Comparison of ENCODE assay signal across 9 cellular contexts in the genomic region with DNA sequence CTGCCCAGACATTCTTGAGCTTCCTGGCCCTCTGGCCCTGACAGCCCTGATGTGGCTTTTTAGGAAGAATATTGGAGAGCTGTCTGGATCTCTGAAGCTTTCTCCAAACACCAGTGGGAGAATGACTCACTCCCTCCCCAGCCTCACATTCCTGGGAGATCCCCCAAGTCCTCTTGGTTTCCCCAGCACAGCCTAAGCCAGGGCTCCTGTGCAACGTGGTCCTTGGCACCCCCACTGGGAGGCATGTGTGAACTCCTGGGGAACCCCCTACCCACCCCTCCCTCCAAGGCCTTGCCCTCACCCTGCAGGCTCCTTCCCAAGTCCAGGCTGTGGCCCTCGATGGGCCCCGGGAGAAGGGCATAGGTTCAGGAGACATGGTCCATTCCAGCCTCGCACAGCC. TPM values are rescaled to one million over a fixed set of nuclear protein-coding genes. Genes with fewer than 3 reads are reported as not detected.
A peak's percentile ranks its signal among the peaks of the same experiment; 100 is the strongest.
DNase-seq lines count a peak whose midpoint lies in the region; ATAC-seq and TF ChIP-seq lines count a peak whose summit lies in the region.
"Had no signal": no experiment of that assay in that cellular context is flagged by ENCODE, and none has a peak within 500 bp of the region (broad histone marks: within the 10 kb centered on the region; RNA-seq: fewer than 3 reads in every experiment).

No MANE protein-coding gene starts in this region.

- TF ChIP-seq POLR2A in breast epithelium (IDR thresholded peaks at IDR 0.05), result no peak

- H3K27ac ChIP-seq in breast epithelium (peak overlapping the region; percentile 49 to 84), layer of hippocampus (ENCODE audit: low read depth, low read length) (peak overlapping the region; percentile 93), thoracic aorta (peak overlapping the region; percentile 72 to 74)
- H3K27ac ChIP-seq: SK-N-MC had no signal

- H3K9me3 ChIP-seq in breast epithelium, result no peaks in the 10 kb centered on the region
- H3K9me3 ChIP-seq in thoracic aorta, result no peaks in the 10 kb centered on the region

- H3K4me1 ChIP-seq in breast epithelium, result peaks cover 4 to 8% of the 10 kb centered on the region in 2 donors
- H3K4me1 ChIP-seq in thoracic aorta (ENCODE audit: control insufficient read depth in 1 of 2, low read depth in 2 of 2), result peaks cover 24 to 34% of the 10 kb centered on the region in 2 donors

- H3K4me3 ChIP-seq in breast epithelium, result no peak overlapping the region
- H3K4me3 ChIP-seq in thoracic aorta, result no peak overlapping the region
- H3K4me3 ChIP-seq: SK-N-MC had no signal

- no peak for DNase-seq in activated CD4-positive, alpha-beta T cell treated with anti-CD3 and anti-CD28 coated beads, Interleukin-2, amount 10 ng/mL, durations not matched to agents 24 days and 14 days
- no peak for DNase-seq in activated CD4-positive, alpha-beta T cell treated with anti-CD3 and anti-CD28 coated beads, Interleukin-2, amount 50 U/mL, for 48 hours
- DNase-seq in breast epithelium (ENCODE audit: low spot score in 2 of 2) (no peak), thoracic aorta (ENCODE audit: low spot score) (no peak), NCI-H146 treated with DMSO at 0.1 percent for 48 hours (lab: John Stamatoyannopoulos, UW; ENCODE audit: unreplicated experiment) (no peak), DMS153 (lab: John Stamatoyannopoulos, UW) (no peak)

- H3K27me3 ChIP-seq in breast epithelium (no peaks in the 10 kb centered on the region), layer of hippocampus (ENCODE audit: control insufficient read depth, insufficient read depth, low read length) (no peaks in the 10 kb centered on the region), thoracic aorta (replicated peaks; ENCODE audit: insufficient read depth) (no peaks in the 10 kb centered on the region)

- peaks cover 16% of the 10 kb centered on the region for H3K9me3 Mint-ChIP-seq in activated CD4-positive, alpha-beta T cell treated with anti-CD3 and anti-CD28 coated beads, Interleukin-2, amount 10 ng/mL, durations not matched to agents 24 days and 14 days

- H3K36me3 Mint-ChIP-seq in activated CD4-positive, alpha-beta T cell treated with anti-CD3 and anti-CD28 coated beads, Interleukin-2, amount 10 ng/mL, durations not matched to agents 24 days and 14 days (ENCODE audit: low read depth), result peaks cover 46% of the 10 kb centered on the region

- no peak overlapping the region for H3K4me3 Mint-ChIP-seq in activated CD4-positive, alpha-beta T cell treated with anti-CD3 and anti-CD28 coated beads, Interleukin-2, amount 10 ng/mL, durations not matched to agents 24 days and 14 days

- no peaks in the 10 kb centered on the region for H3K27me3 Mint-ChIP-seq in activated CD4-positive, alpha-beta T cell treated with anti-CD3 and anti-CD28 coated beads, Interleukin-2, amount 10 ng/mL, durations not matched to agents 24 days and 14 days

- peaks cover 74% of the 10 kb centered on the region for H3K4me1 Mint-ChIP-seq in activated CD4-positive, alpha-beta T cell treated with anti-CD3 and anti-CD28 coated beads, Interleukin-2, amount 10 ng/mL, durations not matched to agents 24 days and 14 days

- intact Hi-C loops in activated CD4-positive, alpha-beta T cell treated with anti-CD3 and anti-CD28 coated beads, Interleukin-2, amount 10 ng/mL, durations not matched to agents 24 days and 14 days (cut with micrococcal nuclease), result no loop called here
- intact Hi-C loops in breast epithelium (cut with DNase I; ENCODE audit: low total_unique reads), result no loop called here

- peak overlapping the region; percentile 32 for H3K27ac Mint-ChIP-seq in activated CD4-positive, alpha-beta T cell treated with anti-CD3 and anti-CD28 coated beads, Interleukin-2, amount 10 ng/mL, durations not matched to agents 24 days and 14 days

- no peak for ATAC-seq in thoracic aorta (ENCODE audit: insufficient number of reproducible peaks, low FRiP score, low read depth)
- ATAC-seq in GM18511 (IDR thresholded peaks at IDR 0.05; ENCODE audit: unreplicated experiment), result no peak

- TF ChIP-seq CTCF in breast epithelium (IDR thresholded peaks at IDR 0.05), result no peak
- no peak for TF ChIP-seq CTCF in thoracic aorta (IDR thresholded peaks at IDR 0.05)

- H3K36me3 ChIP-seq in breast epithelium, result no peaks in the 10 kb centered on the region
- H3K36me3 ChIP-seq in thoracic aorta, result peaks cover 13% of the 10 kb centered on the region

RNA-seq across cellular contexts. Expression of a gene that starts 12.7 kb away (rescaled TPM):
- 25.5 and 25.7 TPM in 2 replicates for total RNA-seq in activated CD4-positive, alpha-beta T cell treated with anti-CD3 and anti-CD28 coated beads, Interleukin-2, amount 10 ng/mL, durations not matched to agents 24 days and 14 days
- 10 to 100 TPM; 16.5 to 57.4 (median 26.9) TPM for total RNA-seq in breast epithelium
- total RNA-seq in thoracic aorta, result 10 to 100 TPM; 47.0 to 52.1 TPM

RNA-seq across cellular contexts. Expression of a gene that starts 20.0 kb away (rescaled TPM):
- total RNA-seq in activated CD4-positive, alpha-beta T cell treated with anti-CD3 and anti-CD28 coated beads, Interleukin-2, amount 10 ng/mL, durations not matched to agents 24 days and 14 days, result not detected in 2 replicates
- under 1 TPM in 1 of 3 donors, not detected in 2; 0.80 TPM for total RNA-seq in breast epithelium
- 1 to 10 TPM; 1.6 to 2.3 TPM for total RNA-seq in thoracic aorta

RNA-seq across cellular contexts. Expression of a gene that starts 41.5 kb away (rescaled TPM):
- 173 and 177 TPM in 2 replicates for total RNA-seq in activated CD4-positive, alpha-beta T cell treated with anti-CD3 and anti-CD28 coated beads, Interleukin-2, amount 10 ng/mL, durations not matched to agents 24 days and 14 days
- 100 to 1,000 TPM; 177 to 202 (median 178) TPM for total RNA-seq in breast epithelium
- 100 to 1,000 TPM; 127 to 145 TPM for total RNA-seq in thoracic aorta
